Comparison of ENCODE assay signal across 13 cellular contexts in genomic region chr7:79317728-79318127, GRCh38.
DNase-seq lines count a peak whose midpoint lies in the region; ATAC-seq, FAIRE-seq and TF ChIP-seq lines count a peak whose summit lies in the region.
"Had no signal": no experiment of that assay in that cellular context is flagged by ENCODE, and none has a peak within 500 bp of the region (broad histone marks: within the 10 kb centered on the region; RNA-seq: fewer than 3 reads in every experiment).

No MANE protein-coding gene starts in this region.

- WGBS in HUES64 = 34% methylated on average over 2 of the region's 2 CpGs
- 7% methylated on average over 2 of the region's 2 CpGs for WGBS in HepG2 (ENCODE audit: low lambda C conversion rate)
- WGBS in sigmoid colon, 2 donors = 45 to 65% methylated on average over 2 of the region's 2 CpGs

- BruUV-seq in HepG2 (replicated peaks; lab: Mats Ljungman, UMichigan) = no TSS peak

- no peak overlapping the region for H3K4me3 ChIP-seq in HUES64 (ENCODE audit: low read length)
- no peak overlapping the region for H3K4me3 ChIP-seq in cardiac fibroblast (replicated peaks in 1 of 2; ENCODE audit: low read depth in 2 of 2, low read length in 2 of 2)
- H3K4me3 ChIP-seq in HepG2 (replicated peaks in 1 of 3; ENCODE audit: insufficient read depth in 1 of 3, low read depth in 2 of 3, low read length in 3 of 3) = no peak overlapping the region
- no peak overlapping the region for H3K4me3 ChIP-seq in sigmoid colon

- peak; percentile 81 for FAIRE-seq in HepG2 (lab: Jason Lieb, UNC)
- FAIRE-seq: endometrium had no signal

- in situ Hi-C loops in Caki2 (cut with HindIII; ENCODE audit: low pct_unique_long_range_greater_than_20kb, low sequenced_read_pairs) (no loop called here), HepG2 (cut with HindIII; ENCODE audit: extremely low pct_ligation_motif_present, low pct_unique_long_range_greater_than_20kb) (loop anchor here (25.0 kb wide), 1 partner anchor 695 kb away; no protein-coding TSS in a partner anchor)

- H3K9ac ChIP-seq in HUES64 (ENCODE audit: low read depth, low read length) = no peak overlapping the region
- H3K9ac ChIP-seq in HepG2 (ENCODE audit: insufficient read depth, low read depth, low read length) = no peak overlapping the region

- POLR2A ChIA-PET in HepG2 (lab: Yijun Ruan, JAX) = no interaction called here

- DNase-seq in Caki2 (ENCODE audit: low read depth) (peak; percentile 64), cardiac fibroblast (ENCODE audit: low read depth in 2 of 2) (peak; percentile 77 to 88), HepG2 (ENCODE audit: low spot score) (peak; percentile 80), sigmoid colon (no peak)
- DNase-seq: activated T-cell treated with anti-CD3 and anti-CD28 coated beads, Interleukin-2, amount 50 U/mL, for 24 hours; occipital lobe; Right ventricle myocardium superior; stimulated activated CD8-positive, alpha-beta memory T cell treated with anti-CD3 and anti-CD28 coated beads, Interleukin-4, amount 100 ng/mL, for 48 hours had no signal

- ATAC-seq in HepG2 (peak; percentile 96), GM21786 (IDR thresholded peaks at IDR 0.05; ENCODE audit: unreplicated experiment) (no peak), HG02870 (IDR thresholded peaks at IDR 0.05; ENCODE audit: unreplicated experiment) (no peak), GM21526 (IDR thresholded peaks at IDR 0.05; ENCODE audit: low FRiP score, unreplicated experiment) (no peak)

- no peak for TF ChIP-seq POLR2A in HepG2 (IDR thresholded peaks at IDR 0.05; ENCODE audit: insufficient read depth in 1 of 2, low read depth in 2 of 2, low read length in 2 of 2)
- TF ChIP-seq POLR2A in sigmoid colon (IDR thresholded peaks at IDR 0.05) = no peak

- H3K9me3 ChIP-seq in HUES64 (ENCODE audit: insufficient read depth, low read depth, low read length) (no peaks in the 10 kb centered on the region), HepG2 (ENCODE audit: low read length) (no peaks in the 10 kb centered on the region), sigmoid colon (no peaks in the 10 kb centered on the region)

- CTCF ChIA-PET in HepG2 (lab: Yijun Ruan, JAX; ENCODE audit: low intra/inter-chr PET ratio, low total read pairs) = no interaction called here

- TF ChIP-seq CTCF in cardiac fibroblast (IDR thresholded peaks at IDR 0.05; ENCODE audit: low read depth, low read length) = no peak
- TF ChIP-seq CTCF in HepG2 (CRISPR knock-in tag; IDR thresholded peaks at IDR 0.05) = no peak
- TF ChIP-seq CTCF in sigmoid colon (IDR thresholded peaks at IDR 0.05) = no peak

- no peak for TF ChIP-seq RAD21 in HepG2 (CRISPR knock-in tag; IDR thresholded peaks at IDR 0.05)

- H2AFZ ChIP-seq in HepG2 (ENCODE audit: low read length) = no peak overlapping the region

- H3K27me3 ChIP-seq in HUES64 (ENCODE audit: insufficient read depth, low read length) (no peaks in the 10 kb centered on the region), HepG2 (ENCODE audit: control insufficient read depth in 1 of 2, insufficient read depth in 2 of 2, low read length in 2 of 2) (no peaks in the 10 kb centered on the region), sigmoid colon (no peaks in the 10 kb centered on the region)

- no peaks in the 10 kb centered on the region for H3K36me3 ChIP-seq in HUES64 (ENCODE audit: insufficient read depth, low read length)
- no peaks in the 10 kb centered on the region for H3K36me3 ChIP-seq in HepG2 (replicated peaks in 1 of 2; ENCODE audit: control insufficient read depth in 1 of 2, insufficient read depth in 2 of 2, low read length in 2 of 2)
- no peaks in the 10 kb centered on the region for H3K36me3 ChIP-seq in sigmoid colon

- no peaks in the 10 kb centered on the region for H3K79me2 ChIP-seq in HepG2 (ENCODE audit: insufficient read depth, low read length)

- peaks cover 11% of the 10 kb centered on the region for H3K4me1 ChIP-seq in HUES64 (ENCODE audit: insufficient read depth, low read length)
- peaks cover 18% of the 10 kb centered on the region for H3K4me1 ChIP-seq in HepG2 (ENCODE audit: insufficient read depth, low read length)
- H3K4me1 ChIP-seq in sigmoid colon = peaks cover 0 to 12% (median 5%) of the 10 kb centered on the region in 4 donors

- intact Hi-C loops in HepG2 (cut with micrococcal nuclease; ENCODE audit: unreplicated experiment) (no loop called here), sigmoid colon (cut with DNase I) (no loop called here)

- TF ChIP-seq EP300 in HepG2 (IDR thresholded peaks at IDR 0.05; ENCODE audit: low read depth in 2 of 2, low read length in 2 of 2) = peak in 1 of 2 experiments; percentile 33; a peak in 1 of 4 replicates
- TF ChIP-seq EP300 in HepG2 (CRISPR knock-in tag; IDR thresholded peaks at IDR 0.05; ENCODE audit: borderline replicate concordance) = no peak
- no peak for TF ChIP-seq EP300 in sigmoid colon (IDR thresholded peaks at IDR 0.05)

- no peaks in the 10 kb centered on the region for H4K20me1 ChIP-seq in HepG2 (ENCODE audit: insufficient read depth, low read length)

- H3K4me2 ChIP-seq in HepG2 (ENCODE audit: low read depth, low read length) = peak overlapping the region; percentile 14; the same call in 1 of the 2 replicates

- H3K27ac ChIP-seq in HUES64 (ENCODE audit: low read depth, low read length) = 0 out of 2 replicates have a peak overlapping the region, but pooled peaks have one; percentile 2
- H3K27ac ChIP-seq in HepG2 (ENCODE audit: extremely low read length, insufficient read depth, low read length) = no peak overlapping the region
- no peak overlapping the region for H3K27ac ChIP-seq in sigmoid colon

TF ChIP-seq in HepG2, 621 proteins besides CTCF, POLR2A, EP300 and RAD21 (continues in another document):
- TF ChIP-seq ZNF589 (CRISPR knock-in tag; conservative IDR thresholded peaks at IDR 0.05) (no peak), DRAP1 (CRISPR knock-in tag; IDR thresholded peaks at IDR 0.05) (no peak), PAXIP1 (CRISPR knock-in tag; conservative IDR thresholded peaks at IDR 0.05) (peak; percentile 54), RXRB (CRISPR knock-in tag; IDR thresholded peaks at IDR 0.05; ENCODE audit: borderline replicate concordance) (0 out of 2 replicates have a peak, but pooled peaks have one; percentile 28), ZNF326 (CRISPR knock-in tag; IDR thresholded peaks at IDR 0.05; ENCODE audit: borderline replicate concordance) (no peak), NCOA1 (CRISPR knock-in tag; IDR thresholded peaks at IDR 0.05) (no peak), ZNF441 (CRISPR knock-in tag; IDR thresholded peaks at IDR 0.05; ENCODE audit: borderline replicate concordance) (no peak), FOXA1 (IDR thresholded peaks at IDR 0.05) (no peak), FOXA1 (CRISPR knock-in tag; IDR thresholded peaks at IDR 0.05) (peak; percentile 54; the same call in 1 of the 2 replicates), HNRNPL (IDR thresholded peaks at IDR 0.05; ENCODE audit: low read depth, low read length) (no peak), TRIM24 (CRISPR knock-in tag; IDR thresholded peaks at IDR 0.05) (no peak), KLF13 (CRISPR knock-in tag; IDR thresholded peaks at IDR 0.05) (no peak), SNAI1 (CRISPR knock-in tag; IDR thresholded peaks at IDR 0.05; ENCODE audit: borderline replicate concordance) (no peak), KDM6A (CRISPR knock-in tag; IDR thresholded peaks at IDR 0.05; ENCODE audit: low read depth) (no peak), ZNF296 (CRISPR knock-in tag; conservative IDR thresholded peaks at IDR 0.05) (no peak), ZNF350 (CRISPR knock-in tag; IDR thresholded peaks at IDR 0.05; ENCODE audit: borderline replicate concordance, low read depth) (no peak), JDP2 (CRISPR knock-in tag; IDR thresholded peaks at IDR 0.05; ENCODE audit: borderline replicate concordance) (no peak), MBNL3 (CRISPR knock-in tag; conservative IDR thresholded peaks at IDR 0.05) (no peak), ZSCAN29 (CRISPR knock-in tag; conservative IDR thresholded peaks at IDR 0.05) (no peak)
- TF ChIP-seq, protein P1, sequence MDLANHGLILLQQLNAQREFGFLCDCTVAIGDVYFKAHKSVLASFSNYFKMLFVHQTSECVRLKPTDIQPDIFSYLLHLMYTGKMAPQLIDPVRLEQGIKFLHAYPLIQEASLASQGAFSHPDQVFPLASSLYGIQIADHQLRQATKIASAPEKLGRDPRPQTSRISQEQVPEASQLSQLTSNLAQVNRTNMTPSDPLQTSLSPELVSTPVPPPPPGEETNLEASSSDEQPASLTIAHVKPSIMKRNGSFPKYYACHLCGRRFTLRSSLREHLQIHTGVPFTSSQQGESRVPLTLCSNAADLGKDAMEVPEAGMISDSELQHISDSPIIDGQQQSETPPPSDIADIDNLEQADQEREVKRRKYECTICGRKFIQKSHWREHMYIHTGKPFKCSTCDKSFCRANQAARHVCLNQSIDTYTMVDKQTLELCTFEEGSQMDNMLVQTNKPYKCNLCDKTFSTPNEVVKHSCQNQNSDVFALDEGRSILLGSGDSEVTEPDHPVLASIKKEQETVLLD (CRISPR knock-in tag; IDR thresholded peaks at IDR 0.05; ENCODE audit: low read depth) = no peak
